Comparison of ENCODE assay signal across 1 cellular context in the genomic region with DNA sequence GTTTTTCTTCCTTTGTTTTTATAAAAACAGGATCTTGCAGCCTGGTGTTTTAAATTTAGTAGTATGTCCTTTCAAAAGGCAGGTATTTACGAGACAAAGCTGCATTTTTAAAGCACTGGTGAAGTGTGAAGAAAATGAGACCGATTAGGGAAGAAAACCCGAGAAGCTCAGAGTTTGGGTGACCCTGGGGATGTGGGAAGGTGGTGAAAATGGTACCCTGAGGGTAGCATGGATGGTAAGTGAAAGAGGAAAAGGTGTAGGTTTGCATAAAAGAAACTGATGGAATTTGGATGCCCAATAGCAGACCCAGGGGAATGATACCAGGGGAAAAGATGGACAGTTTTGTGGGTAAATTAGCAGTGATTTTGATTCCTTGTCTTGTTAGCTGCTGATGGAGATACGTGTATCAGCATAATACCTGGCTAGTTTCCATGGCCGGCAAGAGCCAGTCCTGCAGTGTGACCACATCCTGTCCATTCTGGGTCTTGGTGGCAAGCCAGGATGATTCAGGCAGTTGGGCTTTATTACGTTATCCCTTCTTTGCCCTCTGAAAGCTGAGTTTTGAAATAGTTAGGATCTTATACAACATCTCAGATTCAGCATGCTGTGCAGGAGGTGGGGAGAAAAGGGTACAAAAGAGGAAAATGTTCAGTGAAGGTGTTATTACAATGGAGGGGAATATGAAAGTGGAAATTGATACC.
TF ChIP-seq lines count a peak whose summit lies in the region.

No MANE protein-coding gene starts in this region.

TF ChIP-seq in HEK293, 187 proteins besides CTCF, POLR2A, EP300 and RAD21 (continued from another document and continues in another):
- TF ChIP-seq, protein P1, sequence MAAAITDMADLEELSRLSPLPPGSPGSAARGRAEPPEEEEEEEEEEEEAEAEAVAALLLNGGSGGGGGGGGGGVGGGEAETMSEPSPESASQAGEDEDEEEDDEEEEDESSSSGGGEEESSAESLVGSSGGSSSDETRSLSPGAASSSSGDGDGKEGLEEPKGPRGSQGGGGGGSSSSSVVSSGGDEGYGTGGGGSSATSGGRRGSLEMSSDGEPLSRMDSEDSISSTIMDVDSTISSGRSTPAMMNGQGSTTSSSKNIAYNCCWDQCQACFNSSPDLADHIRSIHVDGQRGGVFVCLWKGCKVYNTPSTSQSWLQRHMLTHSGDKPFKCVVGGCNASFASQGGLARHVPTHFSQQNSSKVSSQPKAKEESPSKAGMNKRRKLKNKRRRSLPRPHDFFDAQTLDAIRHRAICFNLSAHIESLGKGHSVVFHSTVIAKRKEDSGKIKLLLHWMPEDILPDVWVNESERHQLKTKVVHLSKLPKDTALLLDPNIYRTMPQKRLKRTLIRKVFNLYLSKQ (tag by site-specific recombination; IDR thresholded peaks at IDR 0.05; ENCODE audit: borderline replicate concordance), result no peak
- TF ChIP-seq, protein P2, sequence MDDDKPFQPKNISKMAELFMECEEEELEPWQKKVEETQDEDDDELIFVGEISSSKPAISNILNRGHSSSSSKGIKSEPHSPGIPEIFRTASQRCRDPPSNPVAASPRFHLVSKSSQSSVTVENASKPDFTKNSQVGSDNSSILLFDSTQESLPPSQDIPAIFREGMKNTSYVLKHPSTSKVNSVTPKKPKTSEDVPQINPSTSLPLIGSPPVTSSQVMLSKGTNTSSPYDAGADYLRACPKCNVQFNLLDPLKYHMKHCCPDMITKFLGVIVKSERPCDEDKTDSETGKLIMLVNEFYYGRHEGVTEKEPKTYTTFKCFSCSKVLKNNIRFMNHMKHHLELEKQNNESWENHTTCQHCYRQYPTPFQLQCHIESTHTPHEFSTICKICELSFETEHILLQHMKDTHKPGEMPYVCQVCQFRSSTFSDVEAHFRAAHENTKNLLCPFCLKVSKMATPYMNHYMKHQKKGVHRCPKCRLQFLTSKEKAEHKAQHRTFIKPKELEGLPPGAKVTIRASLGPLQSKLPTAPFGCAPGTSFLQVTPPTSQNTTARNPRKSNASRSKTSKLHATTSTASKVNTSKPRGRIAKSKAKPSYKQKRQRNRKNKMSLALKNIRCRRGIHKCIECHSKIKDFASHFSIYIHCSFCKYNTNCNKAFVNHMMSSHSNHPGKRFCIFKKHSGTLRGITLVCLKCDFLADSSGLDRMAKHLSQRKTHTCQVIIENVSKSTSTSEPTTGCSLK (tag by site-specific recombination; IDR thresholded peaks at IDR 0.05), result no peak
- TF ChIP-seq ZNF670 (tag by site-specific recombination; IDR thresholded peaks at IDR 0.05; ENCODE audit: low read depth) (no peak), ZNF707 (tag by site-specific recombination; IDR thresholded peaks at IDR 0.05) (no peak), OVOL3 (tag by site-specific recombination; IDR thresholded peaks at IDR 0.05) (no peak), ZNF629 (tag by site-specific recombination; IDR thresholded peaks at IDR 0.05) (peak; percentile 95), ZNF530 (tag by site-specific recombination; IDR thresholded peaks at IDR 0.05; ENCODE audit: low read depth) (no peak), ZNF37A (tag by site-specific recombination; IDR thresholded peaks at IDR 0.05) (no peak), ZNF112 (tag by site-specific recombination; IDR thresholded peaks at IDR 0.05) (no peak), ZNF777 (tag by site-specific recombination; IDR thresholded peaks at IDR 0.05; ENCODE audit: borderline replicate concordance) (no peak), ZNF221 (tag by site-specific recombination; IDR thresholded peaks at IDR 0.05; ENCODE audit: borderline replicate concordance) (no peak), ZXDB (tag by site-specific recombination; IDR thresholded peaks at IDR 0.05) (peak; percentile 58; the same call in 1 of the 2 replicates), ZNF701 (tag by site-specific recombination; IDR thresholded peaks at IDR 0.05) (no peak), FEZF1 (tag by site-specific recombination; IDR thresholded peaks at IDR 0.05) (no peak), ZNF366 (tag by site-specific recombination; conservative IDR thresholded peaks at IDR 0.05) (peak; percentile 90), ZNF146 (tag by site-specific recombination; IDR thresholded peaks at IDR 0.05) (no peak), SALL2 (tag by site-specific recombination; IDR thresholded peaks at IDR 0.05; ENCODE audit: borderline replicate concordance) (no peak), ZNF133 (tag by site-specific recombination; IDR thresholded peaks at IDR 0.05) (no peak), ZNF664 (tag by site-specific recombination; IDR thresholded peaks at IDR 0.05) (no peak), ZNF23 (tag by site-specific recombination; IDR thresholded peaks at IDR 0.05; ENCODE audit: borderline replicate concordance) (no peak), TRIM28 (IDR thresholded peaks at IDR 0.05; ENCODE audit: borderline replicate concordance, low read length) (no peak), ZNF677 (tag by site-specific recombination; IDR thresholded peaks at IDR 0.05) (no peak), BCL11A (tag by site-specific recombination; IDR thresholded peaks at IDR 0.05; ENCODE audit: low read depth) (no peak), ZNF223 (tag by site-specific recombination; IDR thresholded peaks at IDR 0.05) (no peak), ZNF560 (tag by site-specific recombination; IDR thresholded peaks at IDR 0.05; ENCODE audit: borderline replicate concordance) (no peak), ZNF266 (tag by site-specific recombination; IDR thresholded peaks at IDR 0.05; ENCODE audit: low read depth) (no peak), ZNF521 (tag by site-specific recombination; IDR thresholded peaks at IDR 0.05) (no peak), ZNF121 (tag by site-specific recombination; IDR thresholded peaks at IDR 0.05) (no peak), ZNF830 (tag by site-specific recombination; IDR thresholded peaks at IDR 0.05; ENCODE audit: low read depth) (no peak), BCL11B (tag by site-specific recombination; IDR thresholded peaks at IDR 0.05; ENCODE audit: low read depth) (no peak), ZSCAN23 (tag by site-specific recombination; IDR thresholded peaks at IDR 0.05) (no peak), ZNF132 (tag by site-specific recombination; IDR thresholded peaks at IDR 0.05; ENCODE audit: borderline replicate concordance) (no peak), ZNF510 (tag by site-specific recombination; IDR thresholded peaks at IDR 0.05; ENCODE audit: insufficient replicate concordance) (no peak), ZNF10 (tag by site-specific recombination; IDR thresholded peaks at IDR 0.05) (no peak), PRDM1 (tag by site-specific recombination; IDR thresholded peaks at IDR 0.05) (peak; percentile 74; the same call in 1 of the 2 replicates), ZSCAN16 (tag by site-specific recombination; IDR thresholded peaks at IDR 0.05) (no peak), ZNF341 (tag by site-specific recombination; IDR thresholded peaks at IDR 0.05; ENCODE audit: low read depth) (no peak)
- TF ChIP-seq, protein P3, sequence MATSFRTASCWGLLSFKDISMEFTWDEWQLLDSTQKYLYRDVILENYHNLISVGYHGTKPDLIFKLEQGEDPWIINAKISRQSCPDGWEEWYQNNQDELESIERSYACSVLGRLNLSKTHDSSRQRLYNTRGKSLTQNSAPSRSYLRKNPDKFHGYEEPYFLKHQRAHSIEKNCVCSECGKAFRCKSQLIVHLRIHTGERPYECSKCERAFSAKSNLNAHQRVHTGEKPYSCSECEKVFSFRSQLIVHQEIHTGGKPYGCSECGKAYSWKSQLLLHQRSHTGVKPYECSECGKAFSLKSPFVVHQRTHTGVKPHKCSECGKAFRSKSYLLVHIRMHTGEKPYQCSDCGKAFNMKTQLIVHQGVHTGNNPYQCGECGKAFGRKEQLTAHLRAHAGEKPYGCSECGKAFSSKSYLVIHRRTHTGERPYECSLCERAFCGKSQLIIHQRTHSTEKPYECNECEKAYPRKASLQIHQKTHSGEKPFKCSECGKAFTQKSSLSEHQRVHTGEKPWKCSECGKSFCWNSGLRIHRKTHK (tag by site-specific recombination; IDR thresholded peaks at IDR 0.05), result no peak
- TF ChIP-seq, protein P4, sequence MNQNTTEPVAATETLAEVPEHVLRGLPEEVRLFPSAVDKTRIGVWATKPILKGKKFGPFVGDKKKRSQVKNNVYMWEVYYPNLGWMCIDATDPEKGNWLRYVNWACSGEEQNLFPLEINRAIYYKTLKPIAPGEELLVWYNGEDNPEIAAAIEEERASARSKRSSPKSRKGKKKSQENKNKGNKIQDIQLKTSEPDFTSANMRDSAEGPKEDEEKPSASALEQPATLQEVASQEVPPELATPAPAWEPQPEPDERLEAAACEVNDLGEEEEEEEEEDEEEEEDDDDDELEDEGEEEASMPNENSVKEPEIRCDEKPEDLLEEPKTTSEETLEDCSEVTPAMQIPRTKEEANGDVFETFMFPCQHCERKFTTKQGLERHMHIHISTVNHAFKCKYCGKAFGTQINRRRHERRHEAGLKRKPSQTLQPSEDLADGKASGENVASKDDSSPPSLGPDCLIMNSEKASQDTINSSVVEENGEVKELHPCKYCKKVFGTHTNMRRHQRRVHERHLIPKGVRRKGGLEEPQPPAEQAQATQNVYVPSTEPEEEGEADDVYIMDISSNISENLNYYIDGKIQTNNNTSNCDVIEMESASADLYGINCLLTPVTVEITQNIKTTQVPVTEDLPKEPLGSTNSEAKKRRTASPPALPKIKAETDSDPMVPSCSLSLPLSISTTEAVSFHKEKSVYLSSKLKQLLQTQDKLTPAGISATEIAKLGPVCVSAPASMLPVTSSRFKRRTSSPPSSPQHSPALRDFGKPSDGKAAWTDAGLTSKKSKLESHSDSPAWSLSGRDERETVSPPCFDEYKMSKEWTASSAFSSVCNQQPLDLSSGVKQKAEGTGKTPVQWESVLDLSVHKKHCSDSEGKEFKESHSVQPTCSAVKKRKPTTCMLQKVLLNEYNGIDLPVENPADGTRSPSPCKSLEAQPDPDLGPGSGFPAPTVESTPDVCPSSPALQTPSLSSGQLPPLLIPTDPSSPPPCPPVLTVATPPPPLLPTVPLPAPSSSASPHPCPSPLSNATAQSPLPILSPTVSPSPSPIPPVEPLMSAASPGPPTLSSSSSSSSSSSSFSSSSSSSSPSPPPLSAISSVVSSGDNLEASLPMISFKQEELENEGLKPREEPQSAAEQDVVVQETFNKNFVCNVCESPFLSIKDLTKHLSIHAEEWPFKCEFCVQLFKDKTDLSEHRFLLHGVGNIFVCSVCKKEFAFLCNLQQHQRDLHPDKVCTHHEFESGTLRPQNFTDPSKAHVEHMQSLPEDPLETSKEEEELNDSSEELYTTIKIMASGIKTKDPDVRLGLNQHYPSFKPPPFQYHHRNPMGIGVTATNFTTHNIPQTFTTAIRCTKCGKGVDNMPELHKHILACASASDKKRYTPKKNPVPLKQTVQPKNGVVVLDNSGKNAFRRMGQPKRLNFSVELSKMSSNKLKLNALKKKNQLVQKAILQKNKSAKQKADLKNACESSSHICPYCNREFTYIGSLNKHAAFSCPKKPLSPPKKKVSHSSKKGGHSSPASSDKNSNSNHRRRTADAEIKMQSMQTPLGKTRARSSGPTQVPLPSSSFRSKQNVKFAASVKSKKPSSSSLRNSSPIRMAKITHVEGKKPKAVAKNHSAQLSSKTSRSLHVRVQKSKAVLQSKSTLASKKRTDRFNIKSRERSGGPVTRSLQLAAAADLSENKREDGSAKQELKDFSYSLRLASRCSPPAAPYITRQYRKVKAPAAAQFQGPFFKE (tag by site-specific recombination; IDR thresholded peaks at IDR 0.05; ENCODE audit: borderline replicate concordance), result no peak
- TF ChIP-seq, protein P5, sequence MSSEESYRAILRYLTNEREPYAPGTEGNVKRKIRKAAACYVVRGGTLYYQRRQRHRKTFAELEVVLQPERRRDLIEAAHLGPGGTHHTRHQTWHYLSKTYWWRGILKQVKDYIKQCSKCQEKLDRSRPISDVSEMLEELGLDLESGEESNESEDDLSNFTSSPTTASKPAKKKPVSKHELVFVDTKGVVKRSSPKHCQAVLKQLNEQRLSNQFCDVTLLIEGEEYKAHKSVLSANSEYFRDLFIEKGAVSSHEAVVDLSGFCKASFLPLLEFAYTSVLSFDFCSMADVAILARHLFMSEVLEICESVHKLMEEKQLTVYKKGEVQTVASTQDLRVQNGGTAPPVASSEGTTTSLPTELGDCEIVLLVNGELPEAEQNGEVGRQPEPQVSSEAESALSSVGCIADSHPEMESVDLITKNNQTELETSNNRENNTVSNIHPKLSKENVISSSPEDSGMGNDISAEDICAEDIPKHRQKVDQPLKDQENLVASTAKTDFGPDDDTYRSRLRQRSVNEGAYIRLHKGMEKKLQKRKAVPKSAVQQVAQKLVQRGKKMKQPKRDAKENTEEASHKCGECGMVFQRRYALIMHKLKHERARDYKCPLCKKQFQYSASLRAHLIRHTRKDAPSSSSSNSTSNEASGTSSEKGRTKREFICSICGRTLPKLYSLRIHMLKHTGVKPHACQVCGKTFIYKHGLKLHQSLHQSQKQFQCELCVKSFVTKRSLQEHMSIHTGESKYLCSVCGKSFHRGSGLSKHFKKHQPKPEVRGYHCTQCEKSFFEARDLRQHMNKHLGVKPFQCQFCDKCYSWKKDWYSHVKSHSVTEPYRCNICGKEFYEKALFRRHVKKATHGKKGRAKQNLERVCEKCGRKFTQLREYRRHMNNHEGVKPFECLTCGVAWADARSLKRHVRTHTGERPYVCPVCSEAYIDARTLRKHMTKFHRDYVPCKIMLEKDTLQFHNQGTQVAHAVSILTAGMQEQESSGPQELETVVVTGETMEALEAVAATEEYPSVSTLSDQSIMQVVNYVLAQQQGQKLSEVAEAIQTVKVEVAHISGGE (tag by site-specific recombination; conservative IDR thresholded peaks at IDR 0.05; ENCODE audit: low read depth), result no peak
- TF ChIP-seq, protein P6, sequence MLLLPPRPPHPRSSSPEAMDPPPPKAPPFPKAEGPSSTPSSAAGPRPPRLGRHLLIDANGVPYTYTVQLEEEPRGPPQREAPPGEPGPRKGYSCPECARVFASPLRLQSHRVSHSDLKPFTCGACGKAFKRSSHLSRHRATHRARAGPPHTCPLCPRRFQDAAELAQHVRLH (tag by site-specific recombination; IDR thresholded peaks at IDR 0.05), result peak; percentile 31; the same call in 1 of the 2 replicates
- TF ChIP-seq, protein P7, sequence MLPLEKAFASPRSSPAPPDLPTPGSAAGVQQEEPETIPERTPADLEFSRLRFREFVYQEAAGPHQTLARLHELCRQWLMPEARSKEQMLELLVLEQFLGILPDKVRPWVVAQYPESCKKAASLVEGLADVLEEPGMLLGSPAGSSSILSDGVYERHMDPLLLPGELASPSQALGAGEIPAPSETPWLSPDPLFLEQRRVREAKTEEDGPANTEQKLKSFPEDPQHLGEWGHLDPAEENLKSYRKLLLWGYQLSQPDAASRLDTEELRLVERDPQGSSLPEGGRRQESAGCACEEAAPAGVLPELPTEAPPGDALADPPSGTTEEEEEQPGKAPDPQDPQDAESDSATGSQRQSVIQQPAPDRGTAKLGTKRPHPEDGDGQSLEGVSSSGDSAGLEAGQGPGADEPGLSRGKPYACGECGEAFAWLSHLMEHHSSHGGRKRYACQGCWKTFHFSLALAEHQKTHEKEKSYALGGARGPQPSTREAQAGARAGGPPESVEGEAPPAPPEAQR (tag by site-specific recombination; IDR thresholded peaks at IDR 0.05), result no peak
